Comparison of ENCODE assay signal across 2 cellular contexts in genomic region chr4:162139412-162139811, GRCh38.
TF ChIP-seq lines count a peak whose summit lies in the region.

No MANE protein-coding gene starts in this region.

TF ChIP-seq in H1, 55 proteins besides CTCF, POLR2A, EP300 and RAD21 (continued from another document):
- TF ChIP-seq RNF2 (IDR thresholded peaks at IDR 0.05; ENCODE audit: borderline replicate concordance, low read depth, low read length, missing control alignments, poor library complexity, severe bottlenecking), result no peak
- no peak for TF ChIP-seq EZH2 (IDR thresholded peaks at IDR 0.05; ENCODE audit: low read depth, low read length, severe bottlenecking)
- no peak for TF ChIP-seq BRCA1 (IDR thresholded peaks at IDR 0.05; ENCODE audit: low read depth, low read length)
- TF ChIP-seq HDAC2 (IDR thresholded peaks at IDR 0.05; ENCODE audit: borderline replicate concordance in 1 of 2, low read depth in 2 of 2, low read length in 2 of 2), result no peak
- no peak for TF ChIP-seq E2F6 (IDR thresholded peaks at IDR 0.05)
- TF ChIP-seq CTBP2 (IDR thresholded peaks at IDR 0.05; ENCODE audit: borderline replicate concordance, insufficient read depth, insufficient read length, low read length), result no peak
- no peak for TF ChIP-seq SRF (IDR thresholded peaks at IDR 0.05; ENCODE audit: low read depth, low read length)
- TF ChIP-seq CBX8 (IDR thresholded peaks at IDR 0.05; ENCODE audit: borderline replicate concordance, low read depth, low read length), result no peak

TF ChIP-seq in neural cell, 6 proteins besides CTCF, POLR2A, EP300 and RAD21 (continued from another document):
- no peak for TF ChIP-seq EZH2 (IDR thresholded peaks at IDR 0.05; ENCODE audit: borderline replicate concordance, insufficient read depth, low read length, poor library complexity, severe bottlenecking)
- peak; percentile 50 for TF ChIP-seq REST (IDR thresholded peaks at IDR 0.05; ENCODE audit: borderline replicate concordance)
- TF ChIP-seq SMC3 (conservative IDR thresholded peaks at IDR 0.05; ENCODE audit: poor library complexity), result no peak
- no peak for TF ChIP-seq TAF1 (IDR thresholded peaks at IDR 0.05; ENCODE audit: low read depth)
